In genomic region chr7:101363734-101364374, GRCh38 we compare ENCODE assay signal across 8 cellular contexts. TPM values are rescaled to one million over a fixed set of nuclear protein-coding genes. Genes with fewer than 3 reads are reported as not detected.
DNase-seq lines count a peak whose midpoint lies in the region; ATAC-seq and TF ChIP-seq lines count a peak whose summit lies in the region.

No MANE protein-coding gene starts in this region.

- 10% methylated on average over 3 of the region's 52 CpGs for WGBS in right lobe of liver (ENCODE audit: insufficient coverage, low coverage, low lambda C conversion rate, missing lambda C conversion rate)

- TF ChIP-seq CTCF in AG10803 (conservative IDR thresholded peaks at IDR 0.05; ENCODE audit: low read length) (peak; percentile 60), right lobe of liver (IDR thresholded peaks at IDR 0.05) (peak; percentile 85 to 99 (median 98))

- peaks cover 35% of the 10 kb centered on the region for H3K27me3 Mint-ChIP-seq in activated CD4-positive, alpha-beta T cell treated with anti-CD3 and anti-CD28 coated beads, Interleukin-2, amount 10 ng/mL, durations not matched to agents 24 days and 14 days

- no peaks in the 10 kb centered on the region for H3K9me3 ChIP-seq in right lobe of liver

- no peak overlapping the region for H3K4me3 ChIP-seq in AG10803 (ENCODE audit: low read length)
- peak overlapping the region; percentile 53 to 69 (median 64) for H3K4me3 ChIP-seq in right lobe of liver

- H3K4me1 Mint-ChIP-seq in activated CD4-positive, alpha-beta T cell treated with anti-CD3 and anti-CD28 coated beads, Interleukin-2, amount 10 ng/mL, durations not matched to agents 24 days and 14 days, result peaks cover 5% of the 10 kb centered on the region

- H3K27me3 ChIP-seq in right lobe of liver, result no peaks in the 10 kb centered on the region

- peak overlapping the region; percentile 38 to 95 (median 89) for H3K27ac ChIP-seq in right lobe of liver

- H3K36me3 ChIP-seq in right lobe of liver, result no peaks in the 10 kb centered on the region

- H3K4me1 ChIP-seq in right lobe of liver, result peaks cover 0 to 6% (median 0%) of the 10 kb centered on the region in 4 donors

- H3K27ac Mint-ChIP-seq in activated CD4-positive, alpha-beta T cell treated with anti-CD3 and anti-CD28 coated beads, Interleukin-2, amount 10 ng/mL, durations not matched to agents 24 days and 14 days, result no peak overlapping the region

- no peak overlapping the region for H3K4me3 Mint-ChIP-seq in activated CD4-positive, alpha-beta T cell treated with anti-CD3 and anti-CD28 coated beads, Interleukin-2, amount 10 ng/mL, durations not matched to agents 24 days and 14 days

- ATAC-seq in GM19023 (IDR thresholded peaks at IDR 0.05; ENCODE audit: unreplicated experiment) (peak; percentile 67), right lobe of liver (peak; percentile 94 to 97 (median 96)), GM18870 (IDR thresholded peaks at IDR 0.05; ENCODE audit: unreplicated experiment) (no peak)

- DNase-seq in AG10803 (ENCODE audit: low read depth) (peak; percentile 71), MV-4-11 (lab: John Stamatoyannopoulos, UW) (peak; percentile 69), dedifferentiated amniotic fluid mesenchymal stem cell (ENCODE audit: extremely low spot score) (peak; percentile 46), right lobe of liver (peak; percentile 77 to 85 (median 84))
- DNase-seq in activated CD4-positive, alpha-beta T cell treated with anti-CD3 and anti-CD28 coated beads, Interleukin-2, amount 10 ng/mL, durations not matched to agents 24 days and 14 days, result peak; percentile 90
- DNase-seq in stimulated activated CD4-positive, alpha-beta T cell treated with anti-CD3 and anti-CD28 coated beads, Interleukin-4, amount 100 ng/mL, for 1 hour, result peak; percentile 72

- H3K36me3 Mint-ChIP-seq in activated CD4-positive, alpha-beta T cell treated with anti-CD3 and anti-CD28 coated beads, Interleukin-2, amount 10 ng/mL, durations not matched to agents 24 days and 14 days (ENCODE audit: low read depth), result no peaks in the 10 kb centered on the region

- TF ChIP-seq POLR2A in right lobe of liver (IDR thresholded peaks at IDR 0.05), result peak; percentile 48

- intact Hi-C loops in activated CD4-positive, alpha-beta T cell treated with anti-CD3 and anti-CD28 coated beads, Interleukin-2, amount 10 ng/mL, durations not matched to agents 24 days and 14 days (cut with micrococcal nuclease), result loop anchor here (1.0 kb wide), 3 partner anchors 47 to 143 kb away; no protein-coding TSS in a partner anchor
- intact Hi-C loops in right lobe of liver (cut with DNase I), result loop anchor here in 1 of 2 donors (10.0 kb wide), 1 partner anchor 51 kb away; no protein-coding TSS in a partner anchor

- H3K9me3 Mint-ChIP-seq in activated CD4-positive, alpha-beta T cell treated with anti-CD3 and anti-CD28 coated beads, Interleukin-2, amount 10 ng/mL, durations not matched to agents 24 days and 14 days, result no peaks in the 10 kb centered on the region

RNA-seq across cellular contexts. Expression of gene COL26A1, which starts 1.2 kb away (rescaled TPM):
- total RNA-seq in activated CD4-positive, alpha-beta T cell treated with anti-CD3 and anti-CD28 coated beads, Interleukin-2, amount 10 ng/mL, durations not matched to agents 24 days and 14 days, result not detected in 2 replicates
- 1 to 10 TPM; 1.4 to 5.4 (median 3.0) TPM for total RNA-seq in right lobe of liver

RNA-seq across cellular contexts. Expression of gene IFT22, which starts 42.2 kb away (rescaled TPM):
- total RNA-seq in activated CD4-positive, alpha-beta T cell treated with anti-CD3 and anti-CD28 coated beads, Interleukin-2, amount 10 ng/mL, durations not matched to agents 24 days and 14 days, result 5.9 and 6.6 TPM in 2 replicates
- 1 to 10 TPM; 5.4 to 8.1 (median 6.2) TPM for total RNA-seq in right lobe of liver
